ENCODE assay signal across 8 cellular contexts in genomic region chr1:53328490-53329182, GRCh38. TPM values are rescaled to one million over a fixed set of nuclear protein-coding genes. Genes with fewer than 3 reads are reported as not detected.
DNase-seq lines count a peak whose midpoint lies in the region; ATAC-seq and TF ChIP-seq lines count a peak whose summit lies in the region.

No MANE protein-coding gene starts in this region.

- H3K9ac ChIP-seq in HUES48 (ENCODE audit: low read depth, low read length) (no peak overlapping the region), iPS-20b (ENCODE audit: low read depth, low read length) (peak overlapping the region; percentile 54; the same call in 1 of the 2 replicates)

- TF ChIP-seq CTCF in AG09309 (IDR thresholded peaks at IDR 0.05; ENCODE audit: control insufficient read depth, insufficient read depth, low read depth, low read length, missing control alignments) (no peak), tibial nerve (IDR thresholded peaks at IDR 0.05) (peak in 1 of 5 experiments; percentile 9)

- H3K4me3 ChIP-seq in AG09309 (ENCODE audit: control insufficient read depth, low read depth, low read length): peak overlapping the region; percentile 44
- peak overlapping the region; percentile 88 for H3K4me3 ChIP-seq in HUES48 (ENCODE audit: low read depth, low read length)
- peak overlapping the region; percentile 70 for H3K4me3 ChIP-seq in iPS-20b (ENCODE audit: low read length)
- peak overlapping the region; percentile 18 to 72 (median 36) for H3K4me3 ChIP-seq in tibial nerve

- H3K4me1 ChIP-seq in HUES48 (ENCODE audit: control insufficient read depth, insufficient read depth, low read length) (peaks cover 13% of the 10 kb centered on the region), iPS-20b (ENCODE audit: insufficient read depth, low read length) (peaks cover 9% of the 10 kb centered on the region; the same call in 1 of the 2 replicates), tibial nerve (peaks cover 0 to 28% (median 18%) of the 10 kb centered on the region in 4 donors)

- ATAC-seq in HG03521 (IDR thresholded peaks at IDR 0.05; ENCODE audit: unreplicated experiment): no peak

- peak overlapping the region; percentile 96 for H3K4me3 Mint-ChIP-seq in activated naive CD4-positive, alpha-beta T cell treated with anti-CD3 and anti-CD28 coated beads, Interleukin-2, amount 10 ng/mL, durations not matched to agents 7 days and 5 days

- no peak for TF ChIP-seq EP300 in tibial nerve (IDR thresholded peaks at IDR 0.05)

- DNase-seq in AG09309 (ENCODE audit: low read depth): no peak
- peak; percentile 30 for DNase-seq in activated naive CD4-positive, alpha-beta T cell treated with anti-CD3 and anti-CD28 coated beads, Interleukin-2, amount 10 ng/mL, durations not matched to agents 7 days and 5 days
- no peak for DNase-seq in tibial nerve (ENCODE audit: low spot score in 2 of 2)
- no peak for DNase-seq in NCI-H1105 treated with DMSO at 0.1 percent for 48 hours (lab: John Stamatoyannopoulos, UW)
- no peak for DNase-seq in NCI-H2171 (lab: John Stamatoyannopoulos, UW)

- 47 to 51% methylated on average over 25 to 29 of the region's 29 CpGs for WGBS in tibial nerve, 2 donors

- H3K27me3 ChIP-seq in HUES48 (ENCODE audit: control insufficient read depth, insufficient read depth, low read length): no peaks in the 10 kb centered on the region
- H3K27me3 ChIP-seq in iPS-20b (ENCODE audit: insufficient read depth, low read length): no peaks in the 10 kb centered on the region
- no peaks in the 10 kb centered on the region for H3K27me3 ChIP-seq in tibial nerve

- CTCF ChIA-PET in activated naive CD4-positive, alpha-beta T cell treated with anti-CD3 and anti-CD28 coated beads, Interleukin-2, amount 10 ng/mL, durations not matched to agents 7 days and 5 days (lab: Charles Lee): no interaction called here

- peaks cover 21% of the 10 kb centered on the region for H3K36me3 Mint-ChIP-seq in activated naive CD4-positive, alpha-beta T cell treated with anti-CD3 and anti-CD28 coated beads, Interleukin-2, amount 10 ng/mL, durations not matched to agents 7 days and 5 days

- H3K36me3 ChIP-seq in HUES48 (ENCODE audit: control insufficient read depth, insufficient read depth, low read length) (peaks cover 19% of the 10 kb centered on the region), iPS-20b (ENCODE audit: insufficient read depth, low read depth, low read length) (peaks cover 20% of the 10 kb centered on the region), tibial nerve (no peaks in the 10 kb centered on the region)

- no peaks in the 10 kb centered on the region for H3K9me3 Mint-ChIP-seq in activated naive CD4-positive, alpha-beta T cell treated with anti-CD3 and anti-CD28 coated beads, Interleukin-2, amount 10 ng/mL, durations not matched to agents 7 days and 5 days

- H3K4me1 Mint-ChIP-seq in activated naive CD4-positive, alpha-beta T cell treated with anti-CD3 and anti-CD28 coated beads, Interleukin-2, amount 10 ng/mL, durations not matched to agents 7 days and 5 days: peaks cover 42% of the 10 kb centered on the region

- H3K27ac Mint-ChIP-seq in activated naive CD4-positive, alpha-beta T cell treated with anti-CD3 and anti-CD28 coated beads, Interleukin-2, amount 10 ng/mL, durations not matched to agents 7 days and 5 days: peak overlapping the region; percentile 95

- H3K9me3 ChIP-seq in HUES48 (ENCODE audit: control insufficient read depth, insufficient read depth, low read length): no peaks in the 10 kb centered on the region
- H3K9me3 ChIP-seq in iPS-20b (ENCODE audit: insufficient read depth, low read depth, low read length): no peaks in the 10 kb centered on the region
- H3K9me3 ChIP-seq in tibial nerve: no peaks in the 10 kb centered on the region

- H3K27ac ChIP-seq in HUES48 (ENCODE audit: low read depth, low read length) (no peak overlapping the region), iPS-20b (ENCODE audit: low read length) (no peak overlapping the region), tibial nerve (no peak overlapping the region)

- no peak for TF ChIP-seq POLR2A in tibial nerve (IDR thresholded peaks at IDR 0.05)

- peaks cover 4% of the 10 kb centered on the region for H3K27me3 Mint-ChIP-seq in activated naive CD4-positive, alpha-beta T cell treated with anti-CD3 and anti-CD28 coated beads, Interleukin-2, amount 10 ng/mL, durations not matched to agents 7 days and 5 days

RNA-seq across cellular contexts. Expression of gene LRP8, which starts 0.8 kb away (rescaled TPM):
- total RNA-seq in tibial nerve: 10 to 100 TPM in 1 of 4 donors, 1 to 10 TPM in 3; 2.2 to 15.0 (median 2.5) TPM

Comparison
In these comparisons a context has a peak if more than half of its experiments do, and no peak if none do; other contexts are left out.
1. H3K4me3 ChIP-seq: peak in every context shown above with its lines; median percentile 88 in HUES48; 70 in iPS-20b; 44 in AG09309; 36 in tibial nerve.